ENCODE assay signal across 26 cellular contexts in the genomic region with DNA sequence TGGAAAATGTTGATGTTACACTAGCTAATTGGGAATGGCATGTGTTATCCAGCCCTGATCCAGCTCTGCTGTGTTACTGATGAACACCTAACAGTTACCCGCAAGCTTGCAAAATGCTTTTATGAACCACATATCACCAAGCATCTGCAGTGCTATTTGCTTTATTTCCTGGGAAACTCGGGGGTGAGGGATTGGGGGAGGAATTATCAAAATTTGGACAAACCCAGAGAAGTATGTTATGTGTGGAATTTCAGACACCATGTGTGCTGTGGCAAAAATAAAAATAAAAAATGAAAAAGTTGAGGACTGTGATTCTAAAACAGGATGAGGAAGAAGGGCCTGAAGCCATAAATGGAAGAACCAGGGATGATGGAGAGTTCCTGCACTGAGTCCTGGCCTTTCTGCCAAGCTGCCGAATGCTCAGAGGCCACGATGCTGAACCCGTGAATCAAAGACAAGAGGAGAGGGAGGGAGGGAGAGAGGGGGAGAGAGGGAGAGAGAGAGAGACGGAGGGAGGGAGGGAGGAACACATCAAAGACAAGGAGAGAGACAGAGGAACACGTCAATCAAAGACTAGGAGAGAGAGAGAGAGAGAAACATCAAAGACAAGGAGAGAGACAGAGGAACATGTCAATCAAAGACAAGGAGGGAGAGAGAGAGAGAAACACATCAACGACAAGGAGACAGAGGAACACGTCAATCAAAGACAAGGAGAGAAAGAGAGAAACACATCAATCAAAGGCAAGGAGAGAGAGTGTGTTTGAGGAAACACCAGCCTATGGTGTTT.
DNase-seq lines count a peak whose midpoint lies in the region; ATAC-seq, FAIRE-seq and TF ChIP-seq lines count a peak whose summit lies in the region.
"Had no signal": no experiment of that assay in that cellular context is flagged by ENCODE, and none has a peak within 500 bp of the region (broad histone marks: within the 10 kb centered on the region; RNA-seq: fewer than 3 reads in every experiment).

No MANE protein-coding gene starts in this region.

- no peaks in the 10 kb centered on the region for H3K9me3 ChIP-seq in K562 (replicated peaks; ENCODE audit: control insufficient read depth, insufficient read depth, low read depth, low read length)
- no peaks in the 10 kb centered on the region for H3K9me3 ChIP-seq in naive thymus-derived CD4-positive, alpha-beta T cell (ENCODE audit: control insufficient read depth in 2 of 3, low read length in 3 of 3)
- H3K9me3 ChIP-seq: breast epithelium, colonic mucosa, heart right ventricle, SJSA1, testis had no signal

- POLR2A ChIA-PET in activated naive CD8-positive, alpha-beta T cell treated with anti-CD3 and anti-CD28 coated beads, Interleukin-2, amount 10 ng/mL, durations not matched to agents 7 days and 5 days (lab: Charles Lee) = interaction anchor here (0.7 kb wide), 1 partner anchor 92 kb away, joined by 6 read pairs; no protein-coding TSS in a partner anchor
- POLR2A ChIA-PET in K562 (lab: Yijun Ruan, JAX) = interaction anchor here (0.6 to 0.7 kb wide), 2 partner anchors 13 to 410 kb away, joined by 3 read pairs; no protein-coding TSS in a partner anchor
- POLR2A ChIA-PET in naive thymus-derived CD4-positive, alpha-beta T cell (lab: Charles Lee) = no interaction called here

- H3K27me3 ChIP-seq in K562 (ENCODE audit: control insufficient read depth in 2 of 2, insufficient read depth in 2 of 2, low read length in 2 of 2) = peaks cover 18 to 36% of the 10 kb centered on the region in 2 experiments; a peak in 4 of 5 replicates
- no peaks in the 10 kb centered on the region for H3K27me3 ChIP-seq in naive thymus-derived CD4-positive, alpha-beta T cell (ENCODE audit: control insufficient read depth in 2 of 2, insufficient read depth in 2 of 2, low read length in 2 of 2)
- H3K27me3 ChIP-seq: breast epithelium, colonic mucosa, heart right ventricle, SJSA1, testis had no signal

- TF ChIP-seq CTCF in K562 (IDR thresholded peaks at IDR 0.05 in 2 of 3, conservative IDR thresholded peaks at IDR 0.05 in 1 of 3; ENCODE audit: insufficient read depth in 2 of 3, low read depth in 1 of 3, low read length in 3 of 3) (no peak), type B pancreatic cell (conservative IDR thresholded peaks at IDR 0.05) (no peak)

- no peak for FAIRE-seq in K562 (lab: Jason Lieb, UNC)

- peaks cover 7% of the 10 kb centered on the region for H3K36me3 Mint-ChIP-seq in activated naive CD8-positive, alpha-beta T cell treated with anti-CD3 and anti-CD28 coated beads, Interleukin-2, amount 10 ng/mL, durations not matched to agents 7 days and 5 days
- H3K36me3 Mint-ChIP-seq in activated naive CD8-positive, alpha-beta T cell treated with anti-CD3 and anti-CD28 coated beads for 36 hours = no peaks in the 10 kb centered on the region
- H3K36me3 Mint-ChIP-seq in naive thymus-derived CD4-positive, alpha-beta T cell = peaks cover 0 to 5% (median 0%) of the 10 kb centered on the region in 5 donors
- peaks cover 27% of the 10 kb centered on the region for H3K36me3 Mint-ChIP-seq in type B pancreatic cell
- no peaks in the 10 kb centered on the region for H3K36me3 Mint-ChIP-seq in activated naive CD4-positive, alpha-beta T cell treated with anti-CD3 and anti-CD28 coated beads, Interleukin-2, amount 50 U/mL, for 72 hours
- H3K36me3 Mint-ChIP-seq: CD4-positive, alpha-beta memory T cell had no signal

- H3K27ac Mint-ChIP-seq in activated naive CD8-positive, alpha-beta T cell treated with anti-CD3 and anti-CD28 coated beads, Interleukin-2, amount 10 ng/mL, durations not matched to agents 7 days and 5 days = peak overlapping the region; percentile 44
- no peak overlapping the region for H3K27ac Mint-ChIP-seq in activated naive CD8-positive, alpha-beta T cell treated with anti-CD3 and anti-CD28 coated beads for 36 hours
- peak overlapping the region in 7 of 9 donors; percentile 5 to 87 (median 52) for H3K27ac Mint-ChIP-seq in naive thymus-derived CD4-positive, alpha-beta T cell
- peak overlapping the region; percentile 35 for H3K27ac Mint-ChIP-seq in type B pancreatic cell
- no peak overlapping the region for H3K27ac Mint-ChIP-seq in activated naive CD4-positive, alpha-beta T cell treated with anti-CD3 and anti-CD28 coated beads, Interleukin-2, amount 50 U/mL, for 72 hours

- peaks cover 16% of the 10 kb centered on the region for H3K27me3 Mint-ChIP-seq in activated naive CD8-positive, alpha-beta T cell treated with anti-CD3 and anti-CD28 coated beads, Interleukin-2, amount 10 ng/mL, durations not matched to agents 7 days and 5 days
- H3K27me3 Mint-ChIP-seq in activated naive CD8-positive, alpha-beta T cell treated with anti-CD3 and anti-CD28 coated beads for 36 hours = peaks cover 15% of the 10 kb centered on the region
- H3K27me3 Mint-ChIP-seq in naive thymus-derived CD4-positive, alpha-beta T cell = peaks cover 5 to 29% (median 10%) of the 10 kb centered on the region in 5 donors
- H3K27me3 Mint-ChIP-seq in type B pancreatic cell = no peaks in the 10 kb centered on the region

- BruUV-seq in K562 (replicated peaks; lab: Mats Ljungman, UMichigan) = no TSS peak

- H3K4me3 Mint-ChIP-seq in activated naive CD8-positive, alpha-beta T cell treated with anti-CD3 and anti-CD28 coated beads, Interleukin-2, amount 10 ng/mL, durations not matched to agents 7 days and 5 days = no peak overlapping the region
- H3K4me3 Mint-ChIP-seq in activated naive CD8-positive, alpha-beta T cell treated with anti-CD3 and anti-CD28 coated beads for 36 hours = no peak overlapping the region
- H3K4me3 Mint-ChIP-seq in naive thymus-derived CD4-positive, alpha-beta T cell = peak overlapping the region in 4 of 10 donors; percentile 14 to 53 (median 25)
- peak overlapping the region; percentile 27 for H3K4me3 Mint-ChIP-seq in type B pancreatic cell
- H3K4me3 Mint-ChIP-seq: CD4-positive, alpha-beta memory T cell had no signal

- 3% methylated on average over 5 of the region's 9 CpGs for WGBS in K562 (ENCODE audit: insufficient coverage, low coverage, missing lambda C conversion rate)

- no peaks in the 10 kb centered on the region for H3K9me1 ChIP-seq in K562 (ENCODE audit: control insufficient read depth, insufficient read depth, low read length)

- no peak for TF ChIP-seq EP300 in K562 (IDR thresholded peaks at IDR 0.05; ENCODE audit: low read length)

- intact Hi-C loops in K562 (cut with micrococcal nuclease) = no loop called here
- intact Hi-C loops in naive thymus-derived CD4-positive, alpha-beta T cell (cut with micrococcal nuclease) = no loop called here

- no peaks in the 10 kb centered on the region for H3K36me3 ChIP-seq in K562 (ENCODE audit: control insufficient read depth, insufficient read depth, low read length)
- no peaks in the 10 kb centered on the region for H3K36me3 ChIP-seq in naive thymus-derived CD4-positive, alpha-beta T cell (ENCODE audit: control insufficient read depth in 2 of 3, insufficient read depth in 3 of 3, low read length in 3 of 3)
- H3K36me3 ChIP-seq: breast epithelium, colonic mucosa, heart right ventricle, SJSA1 had no signal

- in situ Hi-C loops in K562 (cut with MboI) = no loop called here

- H4K20me1 ChIP-seq in K562 (replicated peaks; ENCODE audit: control insufficient read depth, insufficient read depth, low read length) = no peaks in the 10 kb centered on the region

- no peak overlapping the region for H3K27ac ChIP-seq in K562 (ENCODE audit: extremely low read depth, low read depth, low read length)
- no peak overlapping the region for H3K27ac ChIP-seq in naive thymus-derived CD4-positive, alpha-beta T cell (ENCODE audit: low read depth, low read length)
- H3K27ac ChIP-seq: 22Rv1, breast epithelium, colonic mucosa, heart right ventricle, HL-60, SJSA1, testis had no signal

- peaks cover 20% of the 10 kb centered on the region for H3K4me1 Mint-ChIP-seq in activated naive CD8-positive, alpha-beta T cell treated with anti-CD3 and anti-CD28 coated beads, Interleukin-2, amount 10 ng/mL, durations not matched to agents 7 days and 5 days
- peaks cover 10% of the 10 kb centered on the region for H3K4me1 Mint-ChIP-seq in activated naive CD8-positive, alpha-beta T cell treated with anti-CD3 and anti-CD28 coated beads for 36 hours
- peaks cover 6 to 19% (median 11%) of the 10 kb centered on the region in 7 donors for H3K4me1 Mint-ChIP-seq in naive thymus-derived CD4-positive, alpha-beta T cell
- peaks cover 34% of the 10 kb centered on the region for H3K4me1 Mint-ChIP-seq in type B pancreatic cell (ENCODE audit: unreplicated experiment)

- no peak overlapping the region for H3K9ac ChIP-seq in K562 (ENCODE audit: insufficient read depth in 1 of 2, low read depth in 2 of 2, low read length in 2 of 2)

- no peak overlapping the region for H3K4me2 ChIP-seq in K562 (ENCODE audit: insufficient read depth, low read length)

- H3K4me3 ChIP-seq in K562 = no peak overlapping the region
- H3K4me3 ChIP-seq in naive thymus-derived CD4-positive, alpha-beta T cell (ENCODE audit: low read length) = no peak overlapping the region
- H3K4me3 ChIP-seq: breast epithelium, colonic mucosa, heart right ventricle, lung, SJSA1, testis had no signal

- no peaks in the 10 kb centered on the region; a peak in 1 of 5 replicates for H3K4me1 ChIP-seq in K562 (replicated peaks in 1 of 2; ENCODE audit: control insufficient read depth in 2 of 2, insufficient read depth in 2 of 2, low read length in 2 of 2)
- no peaks in the 10 kb centered on the region for H3K4me1 ChIP-seq in naive thymus-derived CD4-positive, alpha-beta T cell (ENCODE audit: control insufficient read depth in 2 of 2, insufficient read depth in 2 of 2, low read length in 2 of 2)
- H3K4me1 ChIP-seq: breast epithelium, colonic mucosa, SJSA1, testis had no signal

- H3K9me3 Mint-ChIP-seq in activated naive CD8-positive, alpha-beta T cell treated with anti-CD3 and anti-CD28 coated beads, Interleukin-2, amount 10 ng/mL, durations not matched to agents 7 days and 5 days = peaks cover 9% of the 10 kb centered on the region
- peaks cover 4% of the 10 kb centered on the region for H3K9me3 Mint-ChIP-seq in activated naive CD8-positive, alpha-beta T cell treated with anti-CD3 and anti-CD28 coated beads for 36 hours
- peaks cover 0 to 9% (median 5%) of the 10 kb centered on the region in 11 donors for H3K9me3 Mint-ChIP-seq in naive thymus-derived CD4-positive, alpha-beta T cell
- peaks cover 9% of the 10 kb centered on the region for H3K9me3 Mint-ChIP-seq in type B pancreatic cell
- peaks cover 5 to 6% of the 10 kb centered on the region in 2 donors for H3K9me3 Mint-ChIP-seq in activated naive CD4-positive, alpha-beta T cell treated with anti-CD3 and anti-CD28 coated beads, Interleukin-2, amount 50 U/mL, for 72 hours

- H3K79me2 ChIP-seq in K562 (ENCODE audit: control insufficient read depth, insufficient read depth, low read length) = no peaks in the 10 kb centered on the region

- H2AFZ ChIP-seq in K562 (ENCODE audit: low read depth, low read length) = no peak overlapping the region

- DNase-seq in activated naive CD8-positive, alpha-beta T cell treated with anti-CD3 and anti-CD28 coated beads, Interleukin-2, amount 10 ng/mL, durations not matched to agents 7 days and 5 days = no peak
- DNase-seq in activated naive CD8-positive, alpha-beta T cell treated with anti-CD3 and anti-CD28 coated beads for 36 hours = no peak
- DNase-seq in K562 (ENCODE audit: extremely low read depth in 1 of 4, low spot score in 3 of 4) (no peak), type B pancreatic cell (ENCODE audit: extremely low spot score, unreplicated experiment) (no peak), NCI-H187 (lab: John Stamatoyannopoulos, UW) (no peak)
- peak in 5 of 9 donors; percentile 6 to 29 (median 18) for DNase-seq in naive thymus-derived CD4-positive, alpha-beta T cell
- DNase-seq in activated naive CD4-positive, alpha-beta T cell treated with anti-CD3 and anti-CD28 coated beads, Interleukin-2, amount 50 U/mL, for 72 hours (ENCODE audit: low spot score in 2 of 2) = no peak
- DNase-seq: activated CD4-positive, alpha-beta T cell treated with anti-CD3 and anti-CD28 coated beads, Interleukin-2, amount 50 U/mL, for 4 hours; activated CD4-positive, CD25-positive, alpha-beta regulatory T cell; activated naive CD4-positive, alpha-beta T cell treated with Interleukin-2 at 50 U/mL for 16 hours; amniotic stem cell; CD4-positive, alpha-beta memory T cell; colonic mucosa; effector CD8-positive, alpha-beta T cell; heart right ventricle; NCI-H1048; NCI-H1694 treated with DMSO at 0.1 percent for 48 hours; NCI-H526 treated with DMSO at 0.1 percent for 48 hours; stimulated activated naive CD4-positive, alpha-beta T cell treated with Interleukin-2 at 50 U/mL for 16 hours; testis had no signal

- no peak for TF ChIP-seq RAD21 in K562 (CRISPR knock-in tag; conservative IDR thresholded peaks at IDR 0.05 in 1 of 2, IDR thresholded peaks at IDR 0.05 in 1 of 2)

- no peak for TF ChIP-seq POLR2A in K562 (conservative IDR thresholded peaks at IDR 0.05)

- no peak for ATAC-seq in activated naive CD8-positive, alpha-beta T cell treated with anti-CD3 and anti-CD28 coated beads, Interleukin-2, amount 10 ng/mL, durations not matched to agents 7 days and 5 days (ENCODE audit: low read depth)
- ATAC-seq in K562 = no peak
- ATAC-seq in naive thymus-derived CD4-positive, alpha-beta T cell = peak; percentile 38
- ATAC-seq in activated naive CD4-positive, alpha-beta T cell treated with anti-CD3 and anti-CD28 coated beads, Interleukin-2, amount 50 U/mL, for 72 hours = no peak
- ATAC-seq in HG02981 (IDR thresholded peaks at IDR 0.05; ENCODE audit: unreplicated experiment) = no peak
- ATAC-seq: heart right ventricle had no signal

- CTCF ChIA-PET in K562 (lab: Yijun Ruan, JAX; ENCODE audit: low intra/inter-chr PET ratio) = no interaction called here
- CTCF ChIA-PET in naive thymus-derived CD4-positive, alpha-beta T cell (lab: Charles Lee) = no interaction called here

Comparison
In these comparisons a context has a peak if more than half of its experiments do, and no peak if none do; other contexts are left out.
1. H3K27ac Mint-ChIP-seq: peak in activated naive CD8-positive, alpha-beta T cell treated with anti-CD3 and anti-CD28 coated beads, Interleukin-2, amount 10 ng/mL, durations not matched to agents 7 days and 5 days (single experiment), naive thymus-derived CD4-positive, alpha-beta T cell (7 of 9) and type B pancreatic cell (single experiment); none in activated naive CD8-positive, alpha-beta T cell treated with anti-CD3 and anti-CD28 coated beads for 36 hours (single experiment) and activated naive CD4-positive, alpha-beta T cell treated with anti-CD3 and anti-CD28 coated beads, Interleukin-2, amount 50 U/mL, for 72 hours (0 of 2).
2. DNase-seq: peak in naive thymus-derived CD4-positive, alpha-beta T cell (5 of 9); none in activated naive CD8-positive, alpha-beta T cell treated with anti-CD3 and anti-CD28 coated beads, Interleukin-2, amount 10 ng/mL, durations not matched to agents 7 days and 5 days (single experiment), activated naive CD8-positive, alpha-beta T cell treated with anti-CD3 and anti-CD28 coated beads for 36 hours (single experiment), K562 (0 of 4), type B pancreatic cell (single experiment), NCI-H187 (0 of 2) and activated naive CD4-positive, alpha-beta T cell treated with anti-CD3 and anti-CD28 coated beads, Interleukin-2, amount 50 U/mL, for 72 hours (0 of 2).